8 cellular contexts compared by ENCODE assay signal in the genomic region with DNA sequence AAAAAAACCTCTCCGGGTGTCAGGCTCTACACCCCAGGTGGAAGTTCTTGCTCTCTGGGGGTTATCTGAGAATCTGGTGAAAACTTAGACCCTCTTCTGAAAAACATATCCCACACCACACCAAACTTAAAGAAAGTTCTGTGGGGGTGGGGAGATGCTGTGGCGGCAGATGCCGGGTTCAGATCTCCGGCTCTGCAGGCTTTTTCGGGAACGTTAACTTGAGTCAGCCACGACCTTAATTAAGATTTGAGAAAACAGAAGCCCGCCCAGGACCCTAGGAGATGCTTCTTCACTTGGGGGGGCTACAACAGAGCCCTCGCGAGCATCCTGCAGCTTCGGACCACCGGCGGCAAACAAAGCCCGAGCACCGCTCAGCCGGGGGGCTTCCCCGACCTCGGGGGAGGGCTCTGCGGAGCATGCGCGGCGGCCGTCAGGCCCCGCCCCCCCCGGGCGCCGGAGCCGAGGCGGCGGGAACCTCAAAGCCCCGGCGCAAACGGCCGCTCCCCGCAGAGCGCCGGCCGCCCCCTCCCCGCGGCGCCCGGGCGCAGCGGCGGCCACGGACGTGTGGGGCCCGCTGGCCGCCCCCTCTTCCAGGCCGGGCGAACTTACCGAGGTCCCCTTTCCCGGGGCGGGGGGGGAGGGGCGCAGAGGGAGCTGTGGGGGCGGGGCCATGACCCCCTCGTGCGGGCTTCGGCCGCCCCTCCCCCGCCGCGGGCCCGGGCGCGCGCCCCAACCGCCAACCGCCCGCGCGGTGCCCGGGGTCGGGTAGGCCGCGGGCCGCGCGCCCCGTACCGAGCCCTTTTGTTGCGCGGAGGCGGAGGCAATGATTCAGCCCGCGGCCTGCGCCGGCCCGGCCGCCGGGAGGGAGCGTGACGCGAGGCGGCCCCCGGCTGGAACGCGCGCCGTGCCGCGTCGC. TPM values are rescaled to one million over a fixed set of nuclear protein-coding genes. Genes with fewer than 3 reads are reported as not detected.
DNase-seq lines count a peak whose midpoint lies in the region; ATAC-seq and TF ChIP-seq lines count a peak whose summit lies in the region.

No MANE protein-coding gene starts in this region.

- CTCF ChIA-PET in naive thymus-derived CD4-positive, alpha-beta T cell (lab: Charles Lee), result interaction anchor here (1.1 kb wide), 1 partner anchor 12 kb away, joined by 3 read pairs; no protein-coding TSS in a partner anchor

- TF ChIP-seq CTCF in GM12875 (IDR thresholded peaks at IDR 0.05; ENCODE audit: borderline replicate concordance, insufficient read depth, low read depth, low read length), result no peak

- POLR2A ChIA-PET in naive thymus-derived CD4-positive, alpha-beta T cell (lab: Charles Lee), result interaction anchor here (0.6 to 1.7 kb wide), 3 partner anchors 82 to 533 kb away, joined by 3 to 7 read pairs (median 5); no protein-coding TSS in a partner anchor

- H3K36me3 Mint-ChIP-seq in naive thymus-derived CD4-positive, alpha-beta T cell, result peaks cover 0 to 13% (median 0%) of the 10 kb centered on the region in 5 donors

- peaks cover 23 to 61% (median 58%) of the 10 kb centered on the region in 7 donors for H3K4me1 Mint-ChIP-seq in naive thymus-derived CD4-positive, alpha-beta T cell
- H3K4me1 Mint-ChIP-seq in stimulated activated naive CD8-positive, alpha-beta T cell treated with anti-CD3 and anti-CD28 coated beads, Interleukin-15, amount 100 ng/mL, for 72 hours, result peaks cover 59% of the 10 kb centered on the region

- ATAC-seq in HG02571 (IDR thresholded peaks at IDR 0.05; ENCODE audit: unreplicated experiment) (peak; percentile 40), HG02973 (IDR thresholded peaks at IDR 0.05; ENCODE audit: unreplicated experiment) (no peak)
- peak; percentile 44 for ATAC-seq in naive thymus-derived CD4-positive, alpha-beta T cell
- peak; percentile 51 for ATAC-seq in stimulated activated naive CD8-positive, alpha-beta T cell treated with anti-CD3 and anti-CD28 coated beads, Interleukin-15, amount 100 ng/mL, for 72 hours

- 0 to 3% methylated on average over 31 to 103 of the region's 103 CpGs for WGBS in esophagus, 2 donors

- DNase-seq in NCI-H2196 (lab: John Stamatoyannopoulos, UW; ENCODE audit: unreplicated experiment), result peak; percentile 73
- peak; percentile 74 for DNase-seq in activated T-cell treated with anti-CD3 and anti-CD28 coated beads, Interleukin-2, amount 50 U/mL, for 1 hour
- DNase-seq in naive thymus-derived CD4-positive, alpha-beta T cell, result peak; percentile 34 to 71 (median 51)
- DNase-seq in stimulated activated naive CD8-positive, alpha-beta T cell treated with anti-CD3 and anti-CD28 coated beads, Interleukin-15, amount 100 ng/mL, for 72 hours, result peak; percentile 70 to 80

- peaks cover 0 to 8% of the 10 kb centered on the region in 2 donors for H3K4me1 ChIP-seq in esophagus (ENCODE audit: control insufficient read depth in 2 of 2, insufficient read depth in 2 of 2, low read length in 1 of 2)
- H3K4me1 ChIP-seq in naive thymus-derived CD4-positive, alpha-beta T cell (ENCODE audit: control insufficient read depth in 2 of 2, insufficient read depth in 2 of 2, low read length in 2 of 2), result peaks cover 14 to 19% of the 10 kb centered on the region in 2 donors

- peaks cover 0 to 3% of the 10 kb centered on the region in 2 donors for H3K36me3 ChIP-seq in esophagus (ENCODE audit: control insufficient read depth in 2 of 2, insufficient read depth in 2 of 2, low read length in 1 of 2)
- H3K36me3 ChIP-seq in naive thymus-derived CD4-positive, alpha-beta T cell (ENCODE audit: control insufficient read depth in 2 of 3, insufficient read depth in 3 of 3, low read length in 3 of 3), result peaks cover 0 to 30% (median 0%) of the 10 kb centered on the region in 3 experiments

- no peaks in the 10 kb centered on the region for H3K9me3 Mint-ChIP-seq in naive thymus-derived CD4-positive, alpha-beta T cell
- no peaks in the 10 kb centered on the region for H3K9me3 Mint-ChIP-seq in stimulated activated naive CD8-positive, alpha-beta T cell treated with anti-CD3 and anti-CD28 coated beads, Interleukin-15, amount 100 ng/mL, for 72 hours

- peak overlapping the region; percentile 78 to 89 for H3K27ac ChIP-seq in esophagus (ENCODE audit: low read depth in 2 of 2, low read length in 1 of 2)
- peak overlapping the region; percentile 86 for H3K27ac ChIP-seq in naive thymus-derived CD4-positive, alpha-beta T cell (ENCODE audit: low read depth, low read length)

- H3K4me3 ChIP-seq in GM12875 (ENCODE audit: low read depth, low read length) (peak overlapping the region; percentile 90), esophagus (ENCODE audit: low read depth in 1 of 2, low read length in 2 of 2) (peak overlapping the region; percentile 78 to 88)
- H3K4me3 ChIP-seq in naive thymus-derived CD4-positive, alpha-beta T cell (ENCODE audit: low read length), result peak overlapping the region; percentile 50

- no peaks in the 10 kb centered on the region for H3K27me3 Mint-ChIP-seq in naive thymus-derived CD4-positive, alpha-beta T cell
- H3K27me3 Mint-ChIP-seq in stimulated activated naive CD8-positive, alpha-beta T cell treated with anti-CD3 and anti-CD28 coated beads, Interleukin-15, amount 100 ng/mL, for 72 hours, result no peaks in the 10 kb centered on the region

- H3K27ac Mint-ChIP-seq in naive thymus-derived CD4-positive, alpha-beta T cell, result peak overlapping the region; percentile 31 to 95 (median 81)
- peak overlapping the region; percentile 25 to 93 for H3K27ac Mint-ChIP-seq in stimulated activated naive CD8-positive, alpha-beta T cell treated with anti-CD3 and anti-CD28 coated beads, Interleukin-15, amount 100 ng/mL, for 72 hours

- H3K4me3 Mint-ChIP-seq in naive thymus-derived CD4-positive, alpha-beta T cell, result peak overlapping the region; percentile 68 to 88 (median 78)
- peak overlapping the region; percentile 79 to 98 for H3K4me3 Mint-ChIP-seq in stimulated activated naive CD8-positive, alpha-beta T cell treated with anti-CD3 and anti-CD28 coated beads, Interleukin-15, amount 100 ng/mL, for 72 hours

- intact Hi-C loops in naive thymus-derived CD4-positive, alpha-beta T cell (cut with micrococcal nuclease), result loop anchor here (1.0 to 5.0 kb wide), 7 partner anchors 17 to 1910 kb away; a partner anchor contains a TSS

- H3K9me3 ChIP-seq in esophagus (ENCODE audit: control insufficient read depth in 2 of 2, insufficient read depth in 1 of 2, low read depth in 1 of 2, low read length in 1 of 2), result no peaks in the 10 kb centered on the region
- no peaks in the 10 kb centered on the region for H3K9me3 ChIP-seq in naive thymus-derived CD4-positive, alpha-beta T cell (ENCODE audit: control insufficient read depth in 2 of 3, low read length in 3 of 3)

- no peaks in the 10 kb centered on the region for H3K27me3 ChIP-seq in esophagus (ENCODE audit: control insufficient read depth in 1 of 2, insufficient read depth in 2 of 2, low read length in 2 of 2)
- H3K27me3 ChIP-seq in naive thymus-derived CD4-positive, alpha-beta T cell (ENCODE audit: control insufficient read depth in 2 of 2, insufficient read depth in 2 of 2, low read length in 2 of 2), result no peaks in the 10 kb centered on the region

RNA-seq across cellular contexts. Expression of a gene that starts 2.0 kb away (rescaled TPM):
- polyA plus RNA-seq in esophagus, result 10 to 100 TPM; 48.8 TPM
- total RNA-seq in naive thymus-derived CD4-positive, alpha-beta T cell, result 100 to 1,000 TPM in 1 of 5 experiments, 10 to 100 TPM in 4; 42.1 to 130 (median 46.0) TPM
- polyA plus RNA-seq in naive thymus-derived CD4-positive, alpha-beta T cell, result 10 to 100 TPM; 12.0 to 21.7 TPM
